ENCODE assay signal across 26 cellular contexts in the genomic region with DNA sequence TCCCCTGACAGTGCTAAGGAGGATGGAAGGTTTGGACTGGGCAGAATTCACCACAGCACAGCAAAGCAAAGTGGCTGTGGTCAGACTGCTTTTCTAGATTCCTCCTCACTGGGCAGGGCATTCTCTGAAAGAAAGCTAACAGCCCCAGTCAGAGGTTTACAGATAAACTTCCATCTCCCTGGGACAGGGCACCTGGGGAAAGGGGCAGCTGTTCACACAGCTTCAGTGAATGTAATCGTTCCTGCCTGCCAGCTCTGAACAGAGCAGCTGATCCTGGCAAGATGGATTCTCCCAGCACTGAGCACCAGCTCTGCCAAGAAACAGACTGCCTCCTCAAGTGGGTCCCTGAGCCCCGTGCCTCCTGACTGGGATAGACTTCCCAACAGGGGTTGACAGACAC. TPM values are rescaled to one million over a fixed set of nuclear protein-coding genes. Genes with fewer than 3 reads are reported as not detected.
DNase-seq lines count a peak whose midpoint lies in the region; ATAC-seq, FAIRE-seq and TF ChIP-seq lines count a peak whose summit lies in the region.
"Had no signal": no experiment of that assay in that cellular context is flagged by ENCODE, and none has a peak within 500 bp of the region (broad histone marks: within the 10 kb centered on the region; RNA-seq: fewer than 3 reads in every experiment).

No MANE protein-coding gene starts in this region.

- FAIRE-seq in pancreas (lab: Jason Lieb, UNC) = no peak
- FAIRE-seq: A204.1, D721Med, GM12878, GM19239, H54 had no signal

- no peak overlapping the region for H3K4me3 ChIP-seq in body of pancreas
- no peak overlapping the region for H3K4me3 ChIP-seq in pancreas
- H3K4me3 ChIP-seq: BLaER1 treated with 17β-estradiol and CSF1 and Interleukin-3, amounts not matched to agents 10 nM and 100 nM; GM12878; GM23338; HAP-1 had no signal

- no peaks in the 10 kb centered on the region for H3K9me3 ChIP-seq in body of pancreas
- H3K9me3 ChIP-seq in pancreas = no peaks in the 10 kb centered on the region
- H3K9me3 ChIP-seq: BE2C; BLaER1 treated with 17β-estradiol and CSF1 and Interleukin-3, amounts not matched to agents 10 nM and 100 nM; HAP-1 had no signal

- WGBS in body of pancreas, 2 donors = 33 to 43% methylated on average over 1 to 2 of the region's 2 CpGs
- WGBS in pancreas, 2 donors = 33 to 50% methylated on average over 2 of the region's 2 CpGs

- H3K4me1 ChIP-seq in body of pancreas (no peaks in the 10 kb centered on the region), pancreas (no peaks in the 10 kb centered on the region)
- H3K4me1 ChIP-seq: BE2C; BLaER1 treated with 17β-estradiol and CSF1 and Interleukin-3, amounts not matched to agents 10 nM and 100 nM; HAP-1 had no signal

- H3K36me3 ChIP-seq in body of pancreas (replicated peaks in 1 of 2; ENCODE audit: insufficient read depth in 1 of 2, low read depth in 2 of 2) (no peaks in the 10 kb centered on the region), pancreas (no peaks in the 10 kb centered on the region)
- H3K36me3 ChIP-seq: BE2C; BLaER1 treated with 17β-estradiol and CSF1 and Interleukin-3, amounts not matched to agents 10 nM and 100 nM; HAP-1 had no signal

- TF ChIP-seq POLR2A in body of pancreas (IDR thresholded peaks at IDR 0.05) = no peak

- H3K27me3 ChIP-seq in body of pancreas (no peaks in the 10 kb centered on the region), pancreas (no peaks in the 10 kb centered on the region)
- H3K27me3 ChIP-seq: BE2C; BLaER1 treated with 17β-estradiol and CSF1 and Interleukin-3, amounts not matched to agents 10 nM and 100 nM had no signal

- H3K27ac ChIP-seq in body of pancreas (no peak overlapping the region), pancreas (no peak overlapping the region)
- H3K27ac ChIP-seq: 22Rv1; BLaER1 treated with 17β-estradiol and CSF1 and Interleukin-3, amounts not matched to agents 10 nM and 100 nM had no signal

- peak; percentile 22 for DNase-seq in Right ventricle myocardium superior
- DNase-seq in cardiac septum (ENCODE audit: low spot score) = no peak
- peak in 3 of 4 donors; percentile 39 to 75 (median 66) for DNase-seq in body of pancreas
- peak in 4 of 6 donors; percentile 21 to 57 (median 32) for DNase-seq in pancreas
- DNase-seq in activated T-cell treated with anti-CD3 and anti-CD28 coated beads, Interleukin-2, amount 50 U/mL, for 48 hours = no peak
- no peak for DNase-seq in medulla oblongata (ENCODE audit: extremely low spot score)
- DNase-seq in AML-193 (lab: John Stamatoyannopoulos, UW) = no peak
- DNase-seq: BE2C; CD4-positive, alpha-beta T cell; CD8-positive, alpha-beta memory T cell; DMS 273 treated with DMSO at 0.1 percent for 48 hours; DMS79; EL; GDM1; HFFc6 had no signal

- intact Hi-C loops in Right ventricle myocardium superior (cut with DNase I) = no loop called here
- intact Hi-C loops in cardiac septum (cut with DNase I) = no loop called here
- intact Hi-C loops in body of pancreas (cut with DNase I) = no loop called here
- intact Hi-C loops in pancreas (cut with DNase I) = no loop called here

- TF ChIP-seq CTCF in body of pancreas (IDR thresholded peaks at IDR 0.05) (no peak), pancreas (IDR thresholded peaks at IDR 0.05) (no peak)

- ATAC-seq in Right ventricle myocardium superior (ENCODE audit: poor library complexity) (no peak), body of pancreas (no peak), pancreas (peak in 3 of 4 donors; percentile 50 to 82 (median 81))
- ATAC-seq: GM12878, GM23338 had no signal

RNA-seq across cellular contexts. Expression of a gene that starts 42.4 kb away (rescaled TPM):
- total RNA-seq in Right ventricle myocardium superior = not detected
- total RNA-seq in cardiac septum = not detected
- total RNA-seq in body of pancreas = not detected
- not detected for total RNA-seq in pancreas
- polyA plus RNA-seq in pancreas = under 1 TPM in 1 of 2 donors, not detected in 1; 0.02 TPM
- total RNA-seq: CD4-positive, alpha-beta T cell; CD8-positive, alpha-beta memory T cell; GM12878; GM23338; HFFc6 had no signal
- polyA plus RNA-seq: AG04450; CD14-positive monocyte; CD8-positive, alpha-beta memory T cell; GM12878 had no signal

Comparison
In these comparisons a context has a peak if more than half of its experiments do, and no peak if none do; other contexts are left out.
1. DNase-seq: peak in Right ventricle myocardium superior (single experiment), body of pancreas (3 of 4) and pancreas (4 of 6); none in cardiac septum (single experiment), activated T-cell treated with anti-CD3 and anti-CD28 coated beads, Interleukin-2, amount 50 U/mL, for 48 hours (0 of 2), medulla oblongata (single experiment) and AML-193 (0 of 2).
2. ATAC-seq: peak in pancreas (3 of 4); none in Right ventricle myocardium superior (single experiment) and body of pancreas (single experiment).